In the genomic region with DNA sequence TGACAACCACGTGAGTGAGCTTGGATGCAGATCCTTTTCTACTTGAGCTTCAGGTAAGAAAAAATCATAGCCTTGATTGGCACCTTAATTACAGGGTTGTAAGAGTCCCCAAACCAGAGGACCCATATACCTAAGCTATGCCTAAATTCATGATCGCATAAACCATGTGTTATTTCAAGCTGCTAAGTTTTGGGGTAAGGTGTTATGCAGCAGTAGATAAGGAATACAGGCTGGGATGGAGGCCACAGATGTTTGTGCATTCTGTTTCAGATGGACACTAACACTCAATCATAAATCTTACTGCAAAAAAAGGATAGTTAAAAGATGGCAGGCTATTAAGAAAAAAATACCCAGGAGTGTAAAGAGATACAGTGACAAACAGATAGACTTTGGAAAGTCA, we compare ENCODE assay signal across 1 cellular context.
A peak's percentile ranks its signal among the peaks of the same experiment; 100 is the strongest.
TF ChIP-seq lines count a peak whose summit lies in the region.

No MANE protein-coding gene starts in this region.

TF ChIP-seq in K562, 482 proteins besides CTCF, POLR2A, EP300 and RAD21:
- TF ChIP-seq PBX2 (CRISPR knock-in tag; IDR thresholded peaks at IDR 0.05; ENCODE audit: low read depth) (no peak), PBX2 (tag; conservative IDR thresholded peaks at IDR 0.05; ENCODE audit: low read depth) (no peak), TAL1 (IDR thresholded peaks at IDR 0.05) (peak; percentile 29; the same call in 1 of the 2 replicates), TEAD4 (IDR thresholded peaks at IDR 0.05; ENCODE audit: low read length) (peak; percentile 50), TEAD4 (CRISPR knock-in tag; IDR thresholded peaks at IDR 0.05; ENCODE audit: borderline replicate concordance) (no peak), GMEB1 (CRISPR knock-in tag; IDR thresholded peaks at IDR 0.05) (no peak), PML (IDR thresholded peaks at IDR 0.05; ENCODE audit: low read length) (no peak), BCLAF1 (IDR thresholded peaks at IDR 0.05; ENCODE audit: borderline replicate concordance in 1 of 2, control insufficient read depth in 1 of 2, low read depth in 2 of 2, low read length in 1 of 2) (no peak), SIN3A (IDR thresholded peaks at IDR 0.05; ENCODE audit: borderline replicate concordance in 2 of 2, control insufficient read depth in 1 of 2, low read depth in 2 of 2, low read length in 2 of 2) (no peak), MAFF (IDR thresholded peaks at IDR 0.05; ENCODE audit: low read length) (no peak), BRD9 (IDR thresholded peaks at IDR 0.05; ENCODE audit: low read depth, partially characterized antibody) (no peak), MEIS2 (IDR thresholded peaks at IDR 0.05; ENCODE audit: partially characterized antibody) (peak; percentile 31), CBFA2T2 (conservative IDR thresholded peaks at IDR 0.05) (peak; percentile 29; the same call in 1 of the 2 replicates), DIDO1 (tag; IDR thresholded peaks at IDR 0.05; ENCODE audit: low read depth) (no peak), KLF10 (CRISPR knock-in tag; IDR thresholded peaks at IDR 0.05) (no peak), ZNF778 (CRISPR knock-in tag; IDR thresholded peaks at IDR 0.05) (no peak), NELFE (IDR thresholded peaks at IDR 0.05; ENCODE audit: insufficient read depth, insufficient read length) (no peak), CBFA2T3 (IDR thresholded peaks at IDR 0.05) (peak; percentile 51)
- TF ChIP-seq, protein P1, sequence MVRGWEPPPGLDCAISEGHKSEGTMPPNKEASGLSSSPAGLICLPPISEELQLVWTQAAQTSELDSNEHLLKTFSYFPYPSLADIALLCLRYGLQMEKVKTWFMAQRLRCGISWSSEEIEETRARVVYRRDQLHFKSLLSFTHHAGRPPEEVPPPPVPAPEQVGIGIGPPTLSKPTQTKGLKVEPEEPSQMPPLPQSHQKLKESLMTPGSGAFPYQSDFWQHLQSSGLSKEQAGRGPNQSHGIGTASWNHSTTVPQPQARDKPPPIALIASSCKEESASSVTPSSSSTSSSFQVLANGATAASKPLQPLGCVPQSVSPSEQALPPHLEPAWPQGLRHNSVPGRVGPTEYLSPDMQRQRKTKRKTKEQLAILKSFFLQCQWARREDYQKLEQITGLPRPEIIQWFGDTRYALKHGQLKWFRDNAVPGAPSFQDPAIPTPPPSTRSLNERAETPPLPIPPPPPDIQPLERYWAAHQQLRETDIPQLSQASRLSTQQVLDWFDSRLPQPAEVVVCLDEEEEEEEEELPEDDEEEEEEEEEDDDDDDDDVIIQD (CRISPR knock-in tag; IDR thresholded peaks at IDR 0.05) = no peak
